Comparison of ENCODE assay signal across 25 cellular contexts in the genomic region with DNA sequence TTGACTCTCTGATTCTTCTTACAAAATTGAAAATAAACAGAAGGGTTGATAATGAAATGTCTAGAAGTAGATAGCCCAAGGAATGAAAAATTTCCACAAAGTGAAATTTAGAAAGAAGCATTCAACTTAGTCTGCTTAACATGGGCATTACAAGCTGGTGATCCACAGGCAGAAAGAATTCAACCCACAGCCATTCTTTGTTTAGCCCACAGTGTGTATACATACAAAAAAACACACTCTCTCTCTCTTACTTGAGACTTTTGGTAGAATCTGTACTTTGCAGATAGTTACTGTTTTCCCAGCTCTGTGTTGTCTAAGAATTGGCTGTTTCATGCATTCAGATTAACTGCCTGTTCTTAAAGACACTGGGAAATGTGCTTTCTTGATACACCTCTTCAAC.
"Had no signal": no experiment of that assay in that cellular context is flagged by ENCODE, and none has a peak within 500 bp of the region (broad histone marks: within the 10 kb centered on the region; RNA-seq: fewer than 3 reads in every experiment).

No MANE protein-coding gene starts in this region.

- H3K4me1 Mint-ChIP-seq: activated CD4-positive, alpha-beta T cell treated with anti-CD3 and anti-CD28 coated beads, Interleukin-2, amount 10 ng/mL, durations not matched to agents 24 days and 14 days; central memory CD8-positive, alpha-beta T cell had no signal

- H3K27ac Mint-ChIP-seq: activated CD4-positive, alpha-beta T cell treated with anti-CD3 and anti-CD28 coated beads, Interleukin-2, amount 10 ng/mL, durations not matched to agents 24 days and 14 days; activated CD8-positive, alpha-beta T cell treated with anti-CD3 and anti-CD28 coated beads for 36 hours; activated naive CD4-positive, alpha-beta T cell treated with anti-CD3 and anti-CD28 coated beads for 36 hours; activated naive CD4-positive, alpha-beta T cell treated with anti-CD3 and anti-CD28 coated beads, Interleukin-2, amount 50 U/mL, for 72 hours; activated T-cell treated with anti-CD3 and anti-CD28 coated beads, Interleukin-2, amount 50 U/mL, for 24 hours had no signal

- H3K4me3 Mint-ChIP-seq: activated CD4-positive, alpha-beta T cell treated with anti-CD3 and anti-CD28 coated beads, Interleukin-2, amount 10 ng/mL, durations not matched to agents 24 days and 14 days; activated CD8-positive, alpha-beta T cell treated with anti-CD3 and anti-CD28 coated beads for 36 hours; activated naive CD4-positive, alpha-beta T cell treated with anti-CD3 and anti-CD28 coated beads for 36 hours; activated T-cell treated with anti-CD3 and anti-CD28 coated beads, Interleukin-2, amount 50 U/mL, for 24 hours; central memory CD8-positive, alpha-beta T cell had no signal

- H3K4me3 ChIP-seq: ascending aorta, cardiac muscle cell, PC-9, SK-N-MC had no signal

- H3K27ac ChIP-seq: ascending aorta, cardiac muscle cell, PC-9, RWPE1, SK-N-MC had no signal

- DNase-seq: activated CD4-positive, alpha-beta T cell treated with anti-CD3 and anti-CD28 coated beads, Interleukin-2, amount 10 ng/mL, durations not matched to agents 24 days and 14 days; activated CD4-positive, alpha-beta T cell treated with anti-CD3 and anti-CD28 coated beads, Interleukin-2, amount 50 U/mL, for 4 hours; activated CD8-positive, alpha-beta T cell treated with anti-CD3 and anti-CD28 coated beads for 36 hours; activated gamma-delta T cell treated with Interleukin-2 at 50 U/mL for 16 hours; activated naive CD4-positive, alpha-beta T cell treated with anti-CD3 and anti-CD28 coated beads for 36 hours; activated T-cell treated with anti-CD3 and anti-CD28 coated beads, Interleukin-2, amount 50 U/mL, for 24 hours; amygdala; Karpas-422; NCI-H1105; NCI-H1417 treated with DMSO at 0.1 percent for 48 hours; NCI-H1694; NCI-H1930; NCI-H2081 treated with DMSO at 0.1 percent for 48 hours; NCI-H2171; NCI-H526; NK-92 treated with Interleukin-12 subunit alpha and Interleukin-12 subunit beta, amount 100 ng/mL, for 24 hours; PC-9; T1000 had no signal

- H3K9me3 Mint-ChIP-seq: activated CD4-positive, alpha-beta T cell treated with anti-CD3 and anti-CD28 coated beads, Interleukin-2, amount 10 ng/mL, durations not matched to agents 24 days and 14 days; activated CD8-positive, alpha-beta T cell treated with anti-CD3 and anti-CD28 coated beads for 36 hours; activated naive CD4-positive, alpha-beta T cell treated with anti-CD3 and anti-CD28 coated beads for 36 hours; activated naive CD4-positive, alpha-beta T cell treated with anti-CD3 and anti-CD28 coated beads, Interleukin-2, amount 50 U/mL, for 72 hours; activated T-cell treated with anti-CD3 and anti-CD28 coated beads, Interleukin-2, amount 50 U/mL, for 24 hours; central memory CD8-positive, alpha-beta T cell had no signal

- ATAC-seq: activated CD8-positive, alpha-beta T cell treated with anti-CD3 and anti-CD28 coated beads for 36 hours; activated naive CD4-positive, alpha-beta T cell treated with anti-CD3 and anti-CD28 coated beads, Interleukin-2, amount 50 U/mL, for 72 hours; Right ventricle myocardium inferior had no signal

- H3K27me3 Mint-ChIP-seq: activated CD8-positive, alpha-beta T cell treated with anti-CD3 and anti-CD28 coated beads for 36 hours; activated T-cell treated with anti-CD3 and anti-CD28 coated beads, Interleukin-2, amount 50 U/mL, for 24 hours; central memory CD8-positive, alpha-beta T cell had no signal

- H3K36me3 Mint-ChIP-seq: activated naive CD4-positive, alpha-beta T cell treated with anti-CD3 and anti-CD28 coated beads, Interleukin-2, amount 50 U/mL, for 72 hours had no signal
